8 cellular contexts compared by ENCODE assay signal in the genomic region with DNA sequence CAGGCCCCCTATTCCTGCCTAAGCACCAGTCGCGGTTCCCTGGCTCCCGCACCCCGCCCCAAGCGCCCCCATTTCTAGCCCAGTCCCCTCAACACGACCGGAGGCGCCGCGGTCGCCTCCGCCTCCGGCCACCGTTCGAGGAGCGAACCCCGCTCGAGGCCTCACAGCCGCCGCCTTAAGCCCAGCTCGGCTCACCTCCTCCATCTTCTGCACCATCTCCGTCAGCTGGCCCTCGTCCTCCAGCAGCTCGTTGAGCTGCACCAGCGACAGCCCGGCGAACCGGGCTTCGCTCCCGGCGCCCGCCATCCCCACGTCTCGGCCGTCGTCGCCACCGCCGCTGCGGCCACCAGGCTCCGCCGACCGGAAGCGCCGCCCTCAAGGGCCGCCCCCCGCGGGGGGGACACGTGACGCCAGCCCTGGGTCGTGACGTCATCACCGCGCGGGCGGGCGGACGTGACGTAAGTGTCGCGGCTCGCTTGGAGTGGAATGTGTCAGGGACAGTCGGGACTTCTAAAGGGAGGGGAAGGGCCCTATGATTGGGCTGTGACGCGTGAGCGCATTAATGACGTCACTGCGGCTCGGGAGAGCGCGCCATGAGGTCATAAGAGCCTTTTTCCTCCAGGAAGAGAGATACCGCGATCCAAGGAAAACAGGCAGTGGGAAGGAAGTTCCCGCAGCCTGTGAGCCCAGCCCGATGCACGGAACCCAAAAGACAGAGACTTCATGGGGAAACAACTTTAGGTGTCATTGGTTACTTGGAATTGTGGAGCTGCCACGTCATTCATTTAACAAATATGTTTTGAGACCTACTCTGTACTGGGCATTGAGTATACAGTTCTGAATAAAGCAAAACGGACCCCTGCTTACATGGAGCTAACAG. TPM values are rescaled to one million over a fixed set of nuclear protein-coding genes. Genes with fewer than 3 reads are reported as not detected.
A peak's percentile ranks its signal among the peaks of the same experiment; 100 is the strongest.
DNase-seq lines count a peak whose midpoint lies in the region; ATAC-seq and TF ChIP-seq lines count a peak whose summit lies in the region.

TSS of gene VPS37B (minus strand) at position 368 of the 880 bp plus-strand sequence. CDS start at position 306, 62 bp downstream.

- peaks cover 7% of the 10 kb centered on the region for H3K9me3 Mint-ChIP-seq in nephron progenitor cell

- ATAC-seq in stimulated activated naive CD8-positive, alpha-beta T cell treated with anti-CD3 and anti-CD28 coated beads, Interleukin-15, Interleukin-2, amounts not matched to agents 100 U/mL and 50 U/mL, for 24 hours: peak; percentile 65

- peak within 1 kb of the TSS; percentile 42 for H3K27ac Mint-ChIP-seq in nephron progenitor cell

- DNase-seq in NCI-H82 (lab: John Stamatoyannopoulos, UW): peak; percentile 82
- no peak for DNase-seq in NCI-H82 treated with DMSO at 0.1 percent for 48 hours (lab: John Stamatoyannopoulos, UW; ENCODE audit: unreplicated experiment)
- peak; percentile 88 for DNase-seq in HT-29 (ENCODE audit: low spot score)
- DNase-seq in RPMI8226: peak; percentile 83
- peak; percentile 95 for DNase-seq in activated effector memory CD4-positive, alpha-beta T cell treated with anti-CD3 and anti-CD28 coated beads, Interleukin-2, amount 50 U/mL, for 16 hours
- DNase-seq in fibroblast of the aortic adventitia (ENCODE audit: low read depth): peak; percentile 79
- peak; percentile 87 for DNase-seq in nephron progenitor cell
- DNase-seq in stimulated activated naive CD8-positive, alpha-beta T cell treated with anti-CD3 and anti-CD28 coated beads, Interleukin-15, Interleukin-2, amounts not matched to agents 100 U/mL and 50 U/mL, for 24 hours: peak; percentile 92

- no peaks in the 10 kb centered on the region for H3K36me3 Mint-ChIP-seq in nephron progenitor cell (ENCODE audit: low read depth)

- peak within 1 kb of the TSS; percentile 94 for H3K4me3 Mint-ChIP-seq in nephron progenitor cell

- peaks cover 42% of the 10 kb centered on the region for H3K4me1 Mint-ChIP-seq in nephron progenitor cell

- peaks cover 40% of the 10 kb centered on the region for H3K27me3 Mint-ChIP-seq in nephron progenitor cell (ENCODE audit: low read depth, poor library complexity)

- TF ChIP-seq CTCF in fibroblast of the aortic adventitia (IDR thresholded peaks at IDR 0.05; ENCODE audit: insufficient read depth, low read length) (no peak), nephron progenitor cell (IDR thresholded peaks at IDR 0.05) (no peak)

- H3K4me3 ChIP-seq in fibroblast of the aortic adventitia (ENCODE audit: low read depth, low read length): peak within 1 kb of the TSS; percentile 91

RNA-seq across cellular contexts. Expression of gene VPS37B, which starts in this region (rescaled TPM):
- 103 and 111 TPM in 2 replicates for total RNA-seq in HT-29 (2014; rRNA removed; shearing (Covaris generic))
- total RNA-seq in fibroblast of the aortic adventitia (ENCODE audit: low replicate concordance): 12.5 and 17.8 TPM in 2 replicates
